ENCODE assay signal across 1 cellular context in genomic region chr11:66987158-66987620, GRCh38.
TF ChIP-seq lines count a peak whose summit lies in the region.

No MANE protein-coding gene starts in this region.

TF ChIP-seq in HCT116, 20 proteins besides CTCF, POLR2A, EP300 and RAD21 (continued from another document):
- TF ChIP-seq SIN3A (IDR thresholded peaks at IDR 0.05; ENCODE audit: low read depth) (no peak), JUND (IDR thresholded peaks at IDR 0.05) (no peak), MAX (IDR thresholded peaks at IDR 0.05) (no peak), FOSL1 (IDR thresholded peaks at IDR 0.05; ENCODE audit: low read depth) (no peak), SRF (IDR thresholded peaks at IDR 0.05; ENCODE audit: low read depth) (no peak), EZH2phosphoT487 (IDR thresholded peaks at IDR 0.05; ENCODE audit: borderline replicate concordance) (no peak), CBX3 (IDR thresholded peaks at IDR 0.05; ENCODE audit: low read depth) (no peak), POLR2AphosphoS5 (IDR thresholded peaks at IDR 0.05; ENCODE audit: low read depth, low read length) (no peak), ATF3 (IDR thresholded peaks at IDR 0.05) (no peak), SP1 (IDR thresholded peaks at IDR 0.05; ENCODE audit: low read depth) (no peak)
